2 cellular contexts compared by ENCODE assay signal in genomic region chr2:240893363-240893828, GRCh38.
TF ChIP-seq lines count a peak whose summit lies in the region.

No MANE protein-coding gene starts in this region.

TF ChIP-seq in HCT116, 20 proteins besides CTCF, POLR2A, EP300 and RAD21:
- TF ChIP-seq EZH2 (IDR thresholded peaks at IDR 0.05): no peak
- peak; percentile 61 for TF ChIP-seq EGR1 (IDR thresholded peaks at IDR 0.05; ENCODE audit: low read depth)

TF ChIP-seq in K562, 482 proteins besides CTCF, POLR2A, EP300 and RAD21:
- TF ChIP-seq ZNF174 (CRISPR knock-in tag; IDR thresholded peaks at IDR 0.05): no peak
- TF ChIP-seq ZNF197 (CRISPR knock-in tag; IDR thresholded peaks at IDR 0.05; ENCODE audit: low read depth): no peak
- no peak for TF ChIP-seq ZNF3 (CRISPR knock-in tag; IDR thresholded peaks at IDR 0.05)
- TF ChIP-seq ZNF717 (CRISPR knock-in tag; IDR thresholded peaks at IDR 0.05): no peak
- TF ChIP-seq MXD1 (CRISPR knock-in tag; IDR thresholded peaks at IDR 0.05; ENCODE audit: borderline replicate concordance, poor library complexity, severe bottlenecking): no peak
- no peak for TF ChIP-seq MBD2 (IDR thresholded peaks at IDR 0.05; ENCODE audit: borderline replicate concordance, low read depth)
- no peak for TF ChIP-seq SIX5 (IDR thresholded peaks at IDR 0.05; ENCODE audit: borderline replicate concordance in 1 of 2, insufficient read depth in 1 of 2, low read depth in 1 of 2, low read length in 2 of 2)
- TF ChIP-seq NCOR1 (IDR thresholded peaks at IDR 0.05): no peak
- TF ChIP-seq THAP12 (CRISPR knock-in tag; IDR thresholded peaks at IDR 0.05): no peak
- TF ChIP-seq MEF2D (tag; conservative IDR thresholded peaks at IDR 0.05; ENCODE audit: low read depth): no peak
- TF ChIP-seq CBFB (CRISPR knock-in tag; IDR thresholded peaks at IDR 0.05): no peak
- TF ChIP-seq ZNF57 (CRISPR knock-in tag; IDR thresholded peaks at IDR 0.05): no peak
- no peak for TF ChIP-seq ELK1 (CRISPR knock-in tag; IDR thresholded peaks at IDR 0.05)
- no peak for TF ChIP-seq MNT (conservative IDR thresholded peaks at IDR 0.05)
- no peak for TF ChIP-seq POLR2B (IDR thresholded peaks at IDR 0.05; ENCODE audit: low read depth, partially characterized antibody)
TF ChIP-seq in K562: peak in this region for 0.
